Comparison of ENCODE assay signal across 17 cellular contexts in the genomic region with DNA sequence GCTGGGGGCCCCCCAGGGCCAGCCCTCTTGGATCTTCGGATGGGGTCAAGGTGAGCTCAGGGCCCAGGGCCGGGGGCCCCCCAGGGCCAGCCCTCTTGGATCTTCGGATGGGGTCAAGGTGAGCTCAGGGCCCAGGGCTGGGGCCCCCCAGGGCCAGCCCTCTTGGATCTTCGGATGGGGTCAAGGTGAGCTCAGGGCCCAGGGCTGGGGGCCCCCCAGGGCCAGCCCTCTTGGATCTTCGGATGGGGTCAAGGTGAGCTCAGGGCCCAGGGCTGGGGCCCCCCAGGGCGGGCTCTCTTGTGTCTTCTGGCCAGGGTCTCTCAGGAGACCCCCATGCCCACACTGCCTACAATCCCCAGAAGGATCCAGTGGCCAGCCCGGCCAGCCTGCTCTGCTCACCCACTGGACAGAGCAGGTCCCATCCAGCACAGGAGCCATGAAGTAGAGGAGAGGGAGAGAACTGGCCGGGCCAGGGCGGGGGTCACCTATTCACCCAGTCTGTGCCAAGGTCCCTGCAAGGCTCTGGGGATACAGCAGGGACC. TPM values are rescaled to one million over a fixed set of nuclear protein-coding genes. Genes with fewer than 3 reads are reported as not detected.
"Had no signal": no experiment of that assay in that cellular context is flagged by ENCODE, and none has a peak within 500 bp of the region (broad histone marks: within the 10 kb centered on the region; RNA-seq: fewer than 3 reads in every experiment).

No MANE protein-coding gene starts in this region.

RNA-seq across cellular contexts. Expression of a gene that starts 6.9 kb away (rescaled TPM):
- total RNA-seq: vagina had no signal

RNA-seq across cellular contexts. Expression of a gene that starts 38.8 kb away (rescaled TPM):
- total RNA-seq: kidney epithelial cell; lower lobe of right lung; mammary epithelial cell; mucosa of gallbladder; naive thymus-derived CD8-positive, alpha-beta T cell; omental fat pad; pancreas; pulmonary artery endothelial cell; renal cortical epithelial cell; right lobe of liver; skeletal muscle tissue; smooth muscle cell; temporal lobe; tibial nerve; urinary bladder; vagina had no signal
- polyA plus RNA-seq: immature natural killer cell; mammary epithelial cell; naive thymus-derived CD8-positive, alpha-beta T cell; pancreas; smooth muscle cell; urinary bladder had no signal
